Comparison of ENCODE assay signal across 20 cellular contexts in the genomic region with DNA sequence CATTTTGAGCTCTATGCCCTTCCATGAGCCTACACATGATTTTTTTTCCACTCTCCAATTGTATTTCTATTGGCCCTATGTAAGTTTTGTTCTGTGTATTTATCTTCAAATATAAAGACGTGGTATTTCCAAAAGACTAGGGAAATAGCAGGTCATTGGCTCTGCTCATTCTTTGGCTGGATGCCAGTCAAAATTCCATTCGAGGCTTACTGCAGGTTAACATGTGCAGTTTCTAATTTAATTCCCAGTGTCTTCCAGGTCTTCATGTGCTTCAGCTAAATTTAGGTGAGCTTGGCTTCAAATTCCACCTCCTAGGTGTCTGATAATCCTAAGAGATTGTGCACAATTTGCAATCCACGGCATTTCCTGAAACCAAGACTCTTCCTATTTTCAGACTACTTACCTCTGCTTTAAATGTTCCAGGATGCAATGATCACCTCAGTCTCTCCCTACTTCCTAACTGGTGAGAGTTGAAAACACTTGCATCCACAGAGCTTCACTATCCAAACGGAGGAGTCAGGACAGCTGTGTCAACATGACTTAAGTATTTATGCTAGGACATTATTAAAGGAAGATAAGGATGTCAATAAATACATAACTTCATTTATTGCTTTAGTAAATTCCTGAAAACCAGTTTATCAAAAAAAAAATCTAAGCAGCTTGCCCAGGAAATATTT.
"Had no signal": no experiment of that assay in that cellular context is flagged by ENCODE, and none has a peak within 500 bp of the region (broad histone marks: within the 10 kb centered on the region; RNA-seq: fewer than 3 reads in every experiment).

No MANE protein-coding gene starts in this region.

- H3K36me3 Mint-ChIP-seq: activated naive CD4-positive, alpha-beta T cell treated with anti-CD3 and anti-CD28 coated beads, Interleukin-2, amount 50 U/mL, for 72 hours; naive B cell had no signal

- ATAC-seq: activated CD8-positive, alpha-beta T cell treated with anti-CD3 and anti-CD28 coated beads for 36 hours; activated naive CD4-positive, alpha-beta T cell treated with anti-CD3 and anti-CD28 coated beads, Interleukin-2, amount 50 U/mL, for 72 hours; gastroesophageal sphincter; heart right ventricle; stimulated activated naive CD8-positive, alpha-beta T cell treated with anti-CD3 and anti-CD28 coated beads, Interleukin-15, amount 100 ng/mL, for 72 hours had no signal

- H3K4me3 ChIP-seq: gastroesophageal sphincter, heart right ventricle, sigmoid colon, testis, upper lobe of left lung had no signal

- H3K36me3 ChIP-seq: gastroesophageal sphincter, heart right ventricle, sigmoid colon, upper lobe of left lung had no signal

- H3K27me3 Mint-ChIP-seq: activated B cell treated with CpG ODN at 0.5 μM for 24 hours; activated CD8-positive, alpha-beta T cell treated with anti-CD3 and anti-CD28 coated beads for 36 hours; central memory CD8-positive, alpha-beta T cell; dendritic cell treated with granulocyte-macrophage colony-stimulating factor and Interleukin-4, amounts not matched to agents 40 ng/mL and 50 ng/mL, for 4 days; naive B cell; stimulated activated naive CD8-positive, alpha-beta T cell treated with anti-CD3 and anti-CD28 coated beads, Interleukin-15, amount 100 ng/mL, for 72 hours had no signal

- H3K9me3 ChIP-seq: testis had no signal

- H3K4me1 Mint-ChIP-seq: activated B cell treated with CpG ODN at 0.5 μM for 24 hours; central memory CD8-positive, alpha-beta T cell; naive B cell; stimulated activated naive CD8-positive, alpha-beta T cell treated with anti-CD3 and anti-CD28 coated beads, Interleukin-15, amount 100 ng/mL, for 72 hours had no signal

- H3K9me3 Mint-ChIP-seq: activated CD8-positive, alpha-beta T cell treated with anti-CD3 and anti-CD28 coated beads for 36 hours had no signal

- H3K27ac ChIP-seq: gastroesophageal sphincter, heart right ventricle, parathyroid adenoma, sigmoid colon, testis, upper lobe of left lung had no signal

- H3K4me1 ChIP-seq: heart right ventricle, parathyroid adenoma, testis, upper lobe of left lung had no signal

- H3K27ac Mint-ChIP-seq: activated B cell treated with CpG ODN at 0.5 μM for 24 hours; activated CD8-positive, alpha-beta T cell treated with anti-CD3 and anti-CD28 coated beads for 36 hours; activated naive CD4-positive, alpha-beta T cell treated with anti-CD3 and anti-CD28 coated beads, Interleukin-2, amount 50 U/mL, for 72 hours; dendritic cell treated with granulocyte-macrophage colony-stimulating factor and Interleukin-4, amounts not matched to agents 40 ng/mL and 50 ng/mL, for 4 days; endodermal cell; naive B cell; stimulated activated naive CD8-positive, alpha-beta T cell treated with anti-CD3 and anti-CD28 coated beads, Interleukin-15, amount 100 ng/mL, for 72 hours had no signal

- DNase-seq: activated B cell treated with CpG ODN at 0.5 μM for 24 hours; activated CD4-positive, alpha-beta T cell treated with anti-CD3 and anti-CD28 coated beads for 48 hours; activated CD8-positive, alpha-beta memory T cell treated with anti-CD3 and anti-CD28 coated beads, Interleukin-2, amount 50 U/mL, for 4 hours; activated CD8-positive, alpha-beta T cell treated with anti-CD3 and anti-CD28 coated beads for 36 hours; activated effector memory CD4-positive, alpha-beta T cell treated with anti-CD3 and anti-CD28 coated beads, Interleukin-2, amount 50 U/mL, for 16 hours; activated T-cell treated with anti-CD3 and anti-CD28 coated beads, Interleukin-2, amount 50 U/mL, for 48 hours; endodermal cell; erythroblast; heart right ventricle; naive B cell; sigmoid colon; stimulated activated CD4-positive, alpha-beta T cell treated with anti-CD3 and anti-CD28 coated beads, Interleukin-1b, Interleukin-23, amount 100 ng/mL, for 48 hours; stimulated activated naive CD8-positive, alpha-beta T cell treated with anti-CD3 and anti-CD28 coated beads, Interleukin-15, amount 100 ng/mL, for 72 hours; testis; upper lobe of left lung had no signal

- H3K27me3 ChIP-seq: gastroesophageal sphincter, heart right ventricle, sigmoid colon, testis, upper lobe of left lung had no signal

- H3K4me3 Mint-ChIP-seq: activated B cell treated with CpG ODN at 0.5 μM for 24 hours; activated CD8-positive, alpha-beta T cell treated with anti-CD3 and anti-CD28 coated beads for 36 hours; central memory CD8-positive, alpha-beta T cell; dendritic cell treated with granulocyte-macrophage colony-stimulating factor and Interleukin-4, amounts not matched to agents 40 ng/mL and 50 ng/mL, for 4 days; endodermal cell; naive B cell; stimulated activated naive CD8-positive, alpha-beta T cell treated with anti-CD3 and anti-CD28 coated beads, Interleukin-15, amount 100 ng/mL, for 72 hours had no signal
